Comparison of ENCODE assay signal across 29 cellular contexts in the genomic region with DNA sequence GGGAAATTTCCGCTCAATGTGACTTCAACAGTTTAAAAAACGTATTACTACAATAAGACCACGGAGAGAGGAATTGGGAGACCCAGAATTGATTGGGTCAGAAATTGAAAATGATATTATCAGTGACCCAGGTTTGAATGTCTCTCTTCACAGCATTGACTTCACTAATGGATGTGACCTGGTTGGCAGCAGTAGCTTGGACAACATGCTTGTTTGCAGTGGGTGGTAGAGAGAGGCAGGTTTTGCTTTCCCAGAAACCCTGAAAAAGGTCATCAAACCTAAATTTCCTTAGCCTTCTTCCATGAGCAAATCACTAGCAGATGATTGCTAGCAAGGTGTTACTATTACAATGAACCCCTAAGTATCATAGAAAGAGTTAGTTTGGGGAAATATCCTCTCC.
"Had no signal": no experiment of that assay in that cellular context is flagged by ENCODE, and none has a peak within 500 bp of the region (broad histone marks: within the 10 kb centered on the region; RNA-seq: fewer than 3 reads in every experiment).

No MANE protein-coding gene starts in this region.

- FAIRE-seq: urothelium cell line had no signal

- H3K4me1 ChIP-seq: stomach, suprapubic skin, testis, thyroid gland, tibial artery, tibial nerve, transverse colon, upper lobe of left lung, upper lobe of right lung, uterus, vagina had no signal

- H3K9me3 ChIP-seq: stomach, suprapubic skin, testis, thoracic aorta, thyroid gland, tibial artery, tibial nerve, transverse colon, upper lobe of left lung, upper lobe of right lung, uterus, vagina had no signal

- H3K4me3 ChIP-seq: stomach, suprapubic skin, testis, thoracic aorta, thyroid gland, tibial artery, tibial nerve, transverse colon, upper lobe of left lung, upper lobe of right lung, uterus, vagina had no signal

- H3K9me3 Mint-ChIP-seq: stimulated activated effector memory CD8-positive, alpha-beta T cell treated with anti-CD3 and anti-CD28 coated beads, Interleukin-12 subunit alpha, Interleukin-12 subunit beta, amount 100 ng/mL, for 72 hours; stimulated activated memory B cell treated with anti-CD40 and anti-IgM and Interleukin-4, amounts not matched to agents 10 μg/mL and 1 μg/mL and 100 μg/mL, for 72 hours; stimulated activated naive B cell treated with anti-CD40 and anti-IgM and Interleukin-4, amounts not matched to agents 10 μg/mL and 1 μg/mL and 100 μg/mL, for 72 hours; stimulated activated naive CD8-positive, alpha-beta T cell treated with anti-CD3 and anti-CD28 coated beads, Interleukin-15, Interleukin-2, amounts not matched to agents 100 ng/mL and 50 ng/mL, for 24 hours; type B pancreatic cell had no signal

- H3K27me3 Mint-ChIP-seq: stimulated activated memory B cell treated with anti-CD40 and anti-IgM and Interleukin-4, amounts not matched to agents 10 μg/mL and 1 μg/mL and 100 μg/mL, for 72 hours; stimulated activated naive B cell treated with anti-CD40 and anti-IgM and Interleukin-4, amounts not matched to agents 10 μg/mL and 1 μg/mL and 100 μg/mL, for 72 hours; stimulated activated naive CD8-positive, alpha-beta T cell treated with anti-CD3 and anti-CD28 coated beads, Interleukin-15, amount 100 ng/mL, for 72 hours; stimulated activated naive CD8-positive, alpha-beta T cell treated with anti-CD3 and anti-CD28 coated beads, Interleukin-15, Interleukin-2, amounts not matched to agents 100 ng/mL and 50 ng/mL, for 24 hours had no signal

- H3K36me3 ChIP-seq: stomach, suprapubic skin, thoracic aorta, thyroid gland, tibial artery, tibial nerve, transverse colon, upper lobe of left lung, upper lobe of right lung, uterus, vagina had no signal

- ATAC-seq: stimulated activated effector memory CD8-positive, alpha-beta T cell treated with anti-CD3 and anti-CD28 coated beads, Interleukin-12 subunit alpha, Interleukin-12 subunit beta, amount 100 ng/mL, for 72 hours; stimulated activated memory B cell treated with anti-CD40 and anti-IgM and Interleukin-4, amounts not matched to agents 10 μg/mL and 1 μg/mL and 100 μg/mL, for 72 hours; stimulated activated naive B cell treated with anti-CD40 and anti-IgM and Interleukin-4, amounts not matched to agents 10 μg/mL and 1 μg/mL and 100 μg/mL, for 72 hours; stimulated activated naive CD8-positive, alpha-beta T cell treated with anti-CD3 and anti-CD28 coated beads, Interleukin-15, amount 100 ng/mL, for 72 hours; stimulated activated naive CD8-positive, alpha-beta T cell treated with anti-CD3 and anti-CD28 coated beads, Interleukin-15, Interleukin-2, amounts not matched to agents 100 U/mL and 50 U/mL, for 24 hours; upper lobe of right lung had no signal

- H3K27me3 ChIP-seq: stomach, suprapubic skin, testis, thyroid gland, tibial artery, tibial nerve, transverse colon, upper lobe of left lung, upper lobe of right lung, uterus, vagina had no signal

- H3K4me1 Mint-ChIP-seq: stimulated activated effector memory CD8-positive, alpha-beta T cell treated with anti-CD3 and anti-CD28 coated beads, Interleukin-12 subunit alpha, Interleukin-12 subunit beta, amount 100 ng/mL, for 72 hours; stimulated activated memory B cell treated with anti-CD40 and anti-IgM and Interleukin-4, amounts not matched to agents 10 μg/mL and 1 μg/mL and 100 μg/mL, for 72 hours; stimulated activated naive B cell treated with anti-CD40 and anti-IgM and Interleukin-4, amounts not matched to agents 10 μg/mL and 1 μg/mL and 100 μg/mL, for 72 hours had no signal

- H3K27ac ChIP-seq: stomach, suprapubic skin, testis, thoracic aorta, thyroid gland, tibial artery, tibial nerve, transverse colon, upper lobe of left lung, upper lobe of right lung, uterus, vagina had no signal

- H3K4me3 Mint-ChIP-seq: stimulated activated effector memory CD8-positive, alpha-beta T cell treated with anti-CD3 and anti-CD28 coated beads, Interleukin-12 subunit alpha, Interleukin-12 subunit beta, amount 100 ng/mL, for 72 hours; stimulated activated memory B cell treated with anti-CD40 and anti-IgM and Interleukin-4, amounts not matched to agents 10 μg/mL and 1 μg/mL and 100 μg/mL, for 72 hours; stimulated activated naive B cell treated with anti-CD40 and anti-IgM and Interleukin-4, amounts not matched to agents 10 μg/mL and 1 μg/mL and 100 μg/mL, for 72 hours; stimulated activated naive CD8-positive, alpha-beta T cell treated with anti-CD3 and anti-CD28 coated beads, Interleukin-15, amount 100 ng/mL, for 72 hours; stimulated activated naive CD8-positive, alpha-beta T cell treated with anti-CD3 and anti-CD28 coated beads, Interleukin-15, Interleukin-2, amounts not matched to agents 100 ng/mL and 50 ng/mL, for 24 hours; type B pancreatic cell had no signal

- DNase-seq: stimulated activated CD4-positive, alpha-beta T cell treated with anti-CD3 and anti-CD28 coated beads, Interleukin-2, amount 100 ng/mL, for 48 hours; stimulated activated CD4-positive, alpha-beta T cell treated with anti-CD3 and anti-CD28 coated beads, Interleukin-4, amount 100 ng/mL, for 1 hour; stimulated activated CD4-positive, alpha-beta T cell treated with anti-CD3 and anti-CD28 coated beads, Interleukin-4, amount 100 ng/mL, for 24 hours; stimulated activated CD4-positive, alpha-beta T cell treated with anti-CD3 and anti-CD28 coated beads, Interleukin-4, amount 100 ng/mL, for 4 hours; stimulated activated CD8-positive, alpha-beta memory T cell treated with anti-CD3 and anti-CD28 coated beads, Interleukin-4, amount 100 ng/mL, for 48 hours; stimulated activated naive B cell treated with anti-CD40 and anti-IgM and Interleukin-4, amounts not matched to agents 10 μg/mL and 1 μg/mL and 100 μg/mL, for 72 hours; stimulated activated naive CD4-positive, alpha-beta T cell; stimulated activated naive CD4-positive, alpha-beta T cell treated with Interleukin-2 at 50 U/mL for 16 hours; stimulated activated naive CD8-positive, alpha-beta T cell treated with anti-CD3 and anti-CD28 coated beads, Interleukin-15, amount 100 ng/mL, for 72 hours; stimulated activated naive CD8-positive, alpha-beta T cell treated with anti-CD3 and anti-CD28 coated beads, Interleukin-15, Interleukin-2, amounts not matched to agents 100 U/mL and 50 U/mL, for 24 hours; stomach; substantia nigra; testis; thyroid gland; tibial artery; transverse colon; trophoblast cell; upper lobe of left lung; upper lobe of right lung; uterus had no signal

- H3K36me3 Mint-ChIP-seq: stimulated activated effector memory CD8-positive, alpha-beta T cell treated with anti-CD3 and anti-CD28 coated beads, Interleukin-12 subunit alpha, Interleukin-12 subunit beta, amount 100 ng/mL, for 72 hours; stimulated activated memory B cell treated with anti-CD40 and anti-IgM and Interleukin-4, amounts not matched to agents 10 μg/mL and 1 μg/mL and 100 μg/mL, for 72 hours; type B pancreatic cell had no signal

- H3K27ac Mint-ChIP-seq: stimulated activated effector memory CD8-positive, alpha-beta T cell treated with anti-CD3 and anti-CD28 coated beads, Interleukin-12 subunit alpha, Interleukin-12 subunit beta, amount 100 ng/mL, for 72 hours; stimulated activated memory B cell treated with anti-CD40 and anti-IgM and Interleukin-4, amounts not matched to agents 10 μg/mL and 1 μg/mL and 100 μg/mL, for 72 hours; stimulated activated naive B cell treated with anti-CD40 and anti-IgM and Interleukin-4, amounts not matched to agents 10 μg/mL and 1 μg/mL and 100 μg/mL, for 72 hours; stimulated activated naive CD8-positive, alpha-beta T cell treated with anti-CD3 and anti-CD28 coated beads, Interleukin-15, amount 100 ng/mL, for 72 hours; stimulated activated naive CD8-positive, alpha-beta T cell treated with anti-CD3 and anti-CD28 coated beads, Interleukin-15, Interleukin-2, amounts not matched to agents 100 ng/mL and 50 ng/mL, for 24 hours; type B pancreatic cell had no signal
